ENCODE assay signal across 18 cellular contexts in the genomic region with DNA sequence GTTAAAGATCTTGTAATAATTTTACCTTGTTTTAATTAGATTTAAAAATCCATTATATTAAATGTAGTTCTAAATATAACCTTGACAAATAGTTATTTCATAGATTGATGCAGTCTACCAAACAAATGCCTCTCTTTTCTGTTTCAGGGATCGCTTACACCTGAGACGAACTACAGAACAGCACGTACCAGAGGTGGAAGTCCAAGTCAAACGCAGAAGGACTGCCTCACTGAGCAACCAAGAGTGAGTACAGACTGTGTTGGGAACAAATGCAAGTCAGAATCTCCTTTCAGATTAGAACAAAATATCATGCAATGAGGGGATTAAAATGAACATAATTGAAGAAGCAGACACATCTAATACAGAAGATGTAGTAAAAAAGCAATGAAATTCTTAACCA. TPM values are rescaled to one million over a fixed set of nuclear protein-coding genes. Genes with fewer than 3 reads are reported as not detected.
DNase-seq lines count a peak whose midpoint lies in the region; TF ChIP-seq lines count a peak whose summit lies in the region.
"Had no signal": no experiment of that assay in that cellular context is flagged by ENCODE, and none has a peak within 500 bp of the region (broad histone marks: within the 10 kb centered on the region; RNA-seq: fewer than 3 reads in every experiment).

No MANE protein-coding gene starts in this region.

- H4K20me1 ChIP-seq in neural cell (ENCODE audit: insufficient read depth): peaks cover 17% of the 10 kb centered on the region

- H3K4me3 ChIP-seq in HUES64 (ENCODE audit: low read length) (peak overlapping the region; percentile 16; the same call in 1 of the 2 replicates), iPS-15b (ENCODE audit: low read depth, low read length) (peak overlapping the region; percentile 6), neural cell (ENCODE audit: low read length) (peak overlapping the region; percentile 12)

- H3K79me2 ChIP-seq in neural cell (replicated peaks; ENCODE audit: insufficient read depth, low read length): peaks cover 89% of the 10 kb centered on the region

- no peak for TF ChIP-seq CTCF in neural cell (IDR thresholded peaks at IDR 0.05; ENCODE audit: poor library complexity, severe bottlenecking)

- no peak overlapping the region for H2AFZ ChIP-seq in neural cell (ENCODE audit: low read depth, low read length)

- in situ Hi-C loops in G401 (cut with HindIII; ENCODE audit: low sequenced_read_pairs): no loop called here

- H3K36me3 ChIP-seq in HUES64 (ENCODE audit: insufficient read depth, low read length) (peaks cover 88% of the 10 kb centered on the region), iPS-15b (ENCODE audit: control insufficient read depth, insufficient read depth, low read length) (peaks cover 46% of the 10 kb centered on the region), neural cell (ENCODE audit: insufficient read depth, low read length) (no peaks in the 10 kb centered on the region)

- H3K27ac ChIP-seq in HUES64 (ENCODE audit: low read depth, low read length) (no peak overlapping the region), neural cell (ENCODE audit: low read length) (no peak overlapping the region)

- no peak overlapping the region for H3K9ac ChIP-seq in HUES64 (ENCODE audit: low read depth, low read length)
- no peak overlapping the region for H3K9ac ChIP-seq in iPS-15b (ENCODE audit: low read depth, low read length)
- H3K9ac ChIP-seq in neural cell (ENCODE audit: low read length): no peak overlapping the region

- H3K27me3 ChIP-seq in HUES64 (ENCODE audit: insufficient read depth, low read length): no peaks in the 10 kb centered on the region
- H3K27me3 ChIP-seq in iPS-15b (ENCODE audit: control insufficient read depth, insufficient read depth, low read length): no peaks in the 10 kb centered on the region
- H3K27me3 ChIP-seq in neural cell (ENCODE audit: insufficient read depth, low read depth, low read length): no peaks in the 10 kb centered on the region

- H3K4me2 ChIP-seq in neural cell (ENCODE audit: low read length): no peak overlapping the region

- H3K4me1 ChIP-seq in HUES64 (ENCODE audit: insufficient read depth, low read length) (peaks cover 33% of the 10 kb centered on the region; the same call in 1 of the 2 replicates), iPS-15b (ENCODE audit: control insufficient read depth, insufficient read depth, low read length) (peaks cover 14% of the 10 kb centered on the region)

- DNase-seq in G401 (ENCODE audit: low spot score): peak; percentile 17
- DNase-seq in NCI-H1092 (lab: John Stamatoyannopoulos, UW): no peak
- no peak for DNase-seq in NCI-H1105 (lab: John Stamatoyannopoulos, UW)
- no peak for DNase-seq in HCEC 1CT
- DNase-seq: H7, HFFc6, NCI-H1092 treated with DMSO at 0.1 percent for 48 hours, NCI-H1436 treated with DMSO at 0.1 percent for 48 hours, NCI-H187 treated with DMSO at 0.1 percent for 48 hours, NCI-H446, NCI-H524 treated with DMSO at 0.1 percent for 48 hours, NCI-H82, RPMI8226, SHP77 treated with DMSO at 0.1 percent for 48 hours had no signal

- no peak for TF ChIP-seq EP300 in neural cell (conservative IDR thresholded peaks at IDR 0.05; ENCODE audit: poor library complexity, severe bottlenecking)

- WGBS in HUES64: 84% methylated on average over 4 of the region's 4 CpGs

- H3K9me3 ChIP-seq in HUES64 (ENCODE audit: insufficient read depth, low read depth, low read length) (peaks cover 60% of the 10 kb centered on the region), iPS-15b (ENCODE audit: control insufficient read depth, insufficient read depth, low read length) (no peaks in the 10 kb centered on the region), neural cell (ENCODE audit: low read length) (no peaks in the 10 kb centered on the region)

- no peak for TF ChIP-seq RAD21 in neural cell (conservative IDR thresholded peaks at IDR 0.05)

- no peaks in the 10 kb centered on the region for H3F3A ChIP-seq in neural cell (ENCODE audit: insufficient read depth, low read length, poor library complexity, severe bottlenecking)

- no peaks in the 10 kb centered on the region for H3K9me2 ChIP-seq in neural cell (ENCODE audit: insufficient read depth, low read length)

TF ChIP-seq in neural cell, 6 proteins besides CTCF, POLR2A, EP300 and RAD21:
- TF ChIP-seq EZH2 (IDR thresholded peaks at IDR 0.05; ENCODE audit: borderline replicate concordance, insufficient read depth, low read length, poor library complexity, severe bottlenecking): no peak
- TF ChIP-seq, protein P1, sequence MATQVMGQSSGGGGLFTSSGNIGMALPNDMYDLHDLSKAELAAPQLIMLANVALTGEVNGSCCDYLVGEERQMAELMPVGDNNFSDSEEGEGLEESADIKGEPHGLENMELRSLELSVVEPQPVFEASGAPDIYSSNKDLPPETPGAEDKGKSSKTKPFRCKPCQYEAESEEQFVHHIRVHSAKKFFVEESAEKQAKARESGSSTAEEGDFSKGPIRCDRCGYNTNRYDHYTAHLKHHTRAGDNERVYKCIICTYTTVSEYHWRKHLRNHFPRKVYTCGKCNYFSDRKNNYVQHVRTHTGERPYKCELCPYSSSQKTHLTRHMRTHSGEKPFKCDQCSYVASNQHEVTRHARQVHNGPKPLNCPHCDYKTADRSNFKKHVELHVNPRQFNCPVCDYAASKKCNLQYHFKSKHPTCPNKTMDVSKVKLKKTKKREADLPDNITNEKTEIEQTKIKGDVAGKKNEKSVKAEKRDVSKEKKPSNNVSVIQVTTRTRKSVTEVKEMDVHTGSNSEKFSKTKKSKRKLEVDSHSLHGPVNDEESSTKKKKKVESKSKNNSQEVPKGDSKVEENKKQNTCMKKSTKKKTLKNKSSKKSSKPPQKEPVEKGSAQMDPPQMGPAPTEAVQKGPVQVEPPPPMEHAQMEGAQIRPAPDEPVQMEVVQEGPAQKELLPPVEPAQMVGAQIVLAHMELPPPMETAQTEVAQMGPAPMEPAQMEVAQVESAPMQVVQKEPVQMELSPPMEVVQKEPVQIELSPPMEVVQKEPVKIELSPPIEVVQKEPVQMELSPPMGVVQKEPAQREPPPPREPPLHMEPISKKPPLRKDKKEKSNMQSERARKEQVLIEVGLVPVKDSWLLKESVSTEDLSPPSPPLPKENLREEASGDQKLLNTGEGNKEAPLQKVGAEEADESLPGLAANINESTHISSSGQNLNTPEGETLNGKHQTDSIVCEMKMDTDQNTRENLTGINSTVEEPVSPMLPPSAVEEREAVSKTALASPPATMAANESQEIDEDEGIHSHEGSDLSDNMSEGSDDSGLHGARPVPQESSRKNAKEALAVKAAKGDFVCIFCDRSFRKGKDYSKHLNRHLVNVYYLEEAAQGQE (IDR thresholded peaks at IDR 0.05; ENCODE audit: borderline replicate concordance): no peak
- TF ChIP-seq MXI1 (conservative IDR thresholded peaks at IDR 0.05; ENCODE audit: poor library complexity, severe bottlenecking): no peak
- TF ChIP-seq TAF1 (IDR thresholded peaks at IDR 0.05; ENCODE audit: low read depth): no peak
- TF ChIP-seq SMC3 (conservative IDR thresholded peaks at IDR 0.05; ENCODE audit: poor library complexity): no peak
- TF ChIP-seq POLR2AphosphoS5 (IDR thresholded peaks at IDR 0.05): no peak

RNA-seq across cellular contexts. Expression of a gene that starts 7.2 kb away (rescaled TPM):
- total RNA-seq in G401 (2014; rRNA removed; shearing (Covaris generic)): 207 TPM in 2 replicates
- 535 TPM for polyA plus RNA-seq in HUES64 (2013, experiment 1 of 2)
- polyA plus RNA-seq in HUES64 (2013, experiment 2 of 2): 560 TPM
- 680 and 735 TPM in 2 replicates for polyA plus RNA-seq in neural cell
- polyA minus RNA-seq in neural cell: 598 and 616 TPM in 2 replicates

RNA-seq across cellular contexts. Expression of a gene that starts 7.2 kb away (rescaled TPM):
- total RNA-seq in G401 (2014; rRNA removed; shearing (Covaris generic)): 0.37 TPM in 1 of 2 replicates, not detected in the other
- 51.4 TPM for polyA plus RNA-seq in HUES64 (2013, experiment 1 of 2)
- polyA plus RNA-seq in HUES64 (2013, experiment 2 of 2): 46.3 TPM
- 15.1 and 19.9 TPM in 2 replicates for polyA plus RNA-seq in neural cell
- 95.2 and 103 TPM in 2 replicates for polyA minus RNA-seq in neural cell
- total RNA-seq: A172 had no signal
